Comparison of ENCODE assay signal across 1 cellular context in the genomic region with DNA sequence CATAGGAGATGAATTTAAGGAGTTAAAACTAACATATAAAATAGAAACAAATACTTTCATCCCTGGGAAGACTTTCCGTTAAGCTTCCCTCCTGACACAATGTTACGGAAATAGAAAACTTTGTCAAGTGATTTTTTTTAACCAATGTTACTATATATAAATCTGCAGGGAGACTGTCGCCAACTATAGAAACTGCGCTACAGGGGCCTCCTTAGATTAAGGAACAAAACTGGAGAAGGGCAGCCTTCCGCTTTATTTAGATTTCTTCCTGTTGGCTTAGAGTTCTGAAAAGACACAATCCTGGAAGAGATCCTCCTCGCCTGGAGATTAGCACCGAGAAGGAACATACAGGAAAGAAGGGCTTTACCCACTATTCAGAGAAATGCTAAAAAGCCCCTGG.
TF ChIP-seq lines count a peak whose summit lies in the region.

No MANE protein-coding gene starts in this region.

TF ChIP-seq in A549, 52 proteins besides CTCF, POLR2A, EP300 and RAD21 (continued from another document):
- TF ChIP-seq, protein P1, sequence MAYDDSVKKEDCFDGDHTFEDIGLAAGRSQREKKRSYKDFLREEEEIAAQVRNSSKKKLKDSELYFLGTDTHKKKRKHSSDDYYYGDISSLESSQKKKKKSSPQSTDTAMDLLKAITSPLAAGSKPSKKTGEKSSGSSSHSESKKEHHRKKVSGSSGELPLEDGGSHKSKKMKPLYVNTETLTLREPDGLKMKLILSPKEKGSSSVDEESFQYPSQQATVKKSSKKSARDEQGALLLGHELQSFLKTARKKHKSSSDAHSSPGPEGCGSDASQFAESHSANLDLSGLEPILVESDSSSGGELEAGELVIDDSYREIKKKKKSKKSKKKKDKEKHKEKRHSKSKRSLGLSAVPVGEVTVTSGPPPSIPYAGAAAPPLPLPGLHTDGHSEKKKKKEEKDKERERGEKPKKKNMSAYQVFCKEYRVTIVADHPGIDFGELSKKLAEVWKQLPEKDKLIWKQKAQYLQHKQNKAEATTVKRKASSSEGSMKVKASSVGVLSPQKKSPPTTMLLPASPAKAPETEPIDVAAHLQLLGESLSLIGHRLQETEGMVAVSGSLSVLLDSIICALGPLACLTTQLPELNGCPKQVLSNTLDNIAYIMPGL (CRISPR knock-in tag; IDR thresholded peaks at IDR 0.05; ENCODE audit: borderline replicate concordance) = no peak
- TF ChIP-seq MYC (IDR thresholded peaks at IDR 0.05; ENCODE audit: borderline replicate concordance, low read length) (no peak), ESRRA (IDR thresholded peaks at IDR 0.05; ENCODE audit: borderline replicate concordance, low read length) (no peak), JUN (IDR thresholded peaks at IDR 0.05) (no peak), FOSB (CRISPR knock-in tag; IDR thresholded peaks at IDR 0.05) (no peak), ZFP36 (IDR thresholded peaks at IDR 0.05; ENCODE audit: borderline replicate concordance, partially characterized antibody) (no peak), PHF8 (IDR thresholded peaks at IDR 0.05; ENCODE audit: borderline replicate concordance, low read depth) (no peak), SREBF2 (IDR thresholded peaks at IDR 0.05) (no peak), HOXB13 (CRISPR knock-in tag; IDR thresholded peaks at IDR 0.05; ENCODE audit: low read depth) (no peak), RCOR1 (IDR thresholded peaks at IDR 0.05; ENCODE audit: low read depth, low read length) (no peak)
- TF ChIP-seq, protein P2, sequence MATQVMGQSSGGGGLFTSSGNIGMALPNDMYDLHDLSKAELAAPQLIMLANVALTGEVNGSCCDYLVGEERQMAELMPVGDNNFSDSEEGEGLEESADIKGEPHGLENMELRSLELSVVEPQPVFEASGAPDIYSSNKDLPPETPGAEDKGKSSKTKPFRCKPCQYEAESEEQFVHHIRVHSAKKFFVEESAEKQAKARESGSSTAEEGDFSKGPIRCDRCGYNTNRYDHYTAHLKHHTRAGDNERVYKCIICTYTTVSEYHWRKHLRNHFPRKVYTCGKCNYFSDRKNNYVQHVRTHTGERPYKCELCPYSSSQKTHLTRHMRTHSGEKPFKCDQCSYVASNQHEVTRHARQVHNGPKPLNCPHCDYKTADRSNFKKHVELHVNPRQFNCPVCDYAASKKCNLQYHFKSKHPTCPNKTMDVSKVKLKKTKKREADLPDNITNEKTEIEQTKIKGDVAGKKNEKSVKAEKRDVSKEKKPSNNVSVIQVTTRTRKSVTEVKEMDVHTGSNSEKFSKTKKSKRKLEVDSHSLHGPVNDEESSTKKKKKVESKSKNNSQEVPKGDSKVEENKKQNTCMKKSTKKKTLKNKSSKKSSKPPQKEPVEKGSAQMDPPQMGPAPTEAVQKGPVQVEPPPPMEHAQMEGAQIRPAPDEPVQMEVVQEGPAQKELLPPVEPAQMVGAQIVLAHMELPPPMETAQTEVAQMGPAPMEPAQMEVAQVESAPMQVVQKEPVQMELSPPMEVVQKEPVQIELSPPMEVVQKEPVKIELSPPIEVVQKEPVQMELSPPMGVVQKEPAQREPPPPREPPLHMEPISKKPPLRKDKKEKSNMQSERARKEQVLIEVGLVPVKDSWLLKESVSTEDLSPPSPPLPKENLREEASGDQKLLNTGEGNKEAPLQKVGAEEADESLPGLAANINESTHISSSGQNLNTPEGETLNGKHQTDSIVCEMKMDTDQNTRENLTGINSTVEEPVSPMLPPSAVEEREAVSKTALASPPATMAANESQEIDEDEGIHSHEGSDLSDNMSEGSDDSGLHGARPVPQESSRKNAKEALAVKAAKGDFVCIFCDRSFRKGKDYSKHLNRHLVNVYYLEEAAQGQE (IDR thresholded peaks at IDR 0.05) = no peak
- TF ChIP-seq, protein P3, sequence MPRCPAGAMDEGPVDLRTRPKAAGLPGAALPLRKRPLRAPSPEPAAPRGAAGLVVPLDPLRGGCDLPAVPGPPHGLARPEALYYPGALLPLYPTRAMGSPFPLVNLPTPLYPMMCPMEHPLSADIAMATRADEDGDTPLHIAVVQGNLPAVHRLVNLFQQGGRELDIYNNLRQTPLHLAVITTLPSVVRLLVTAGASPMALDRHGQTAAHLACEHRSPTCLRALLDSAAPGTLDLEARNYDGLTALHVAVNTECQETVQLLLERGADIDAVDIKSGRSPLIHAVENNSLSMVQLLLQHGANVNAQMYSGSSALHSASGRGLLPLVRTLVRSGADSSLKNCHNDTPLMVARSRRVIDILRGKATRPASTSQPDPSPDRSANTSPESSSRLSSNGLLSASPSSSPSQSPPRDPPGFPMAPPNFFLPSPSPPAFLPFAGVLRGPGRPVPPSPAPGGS (IDR thresholded peaks at IDR 0.05) = no peak
- TF ChIP-seq, protein P4, sequence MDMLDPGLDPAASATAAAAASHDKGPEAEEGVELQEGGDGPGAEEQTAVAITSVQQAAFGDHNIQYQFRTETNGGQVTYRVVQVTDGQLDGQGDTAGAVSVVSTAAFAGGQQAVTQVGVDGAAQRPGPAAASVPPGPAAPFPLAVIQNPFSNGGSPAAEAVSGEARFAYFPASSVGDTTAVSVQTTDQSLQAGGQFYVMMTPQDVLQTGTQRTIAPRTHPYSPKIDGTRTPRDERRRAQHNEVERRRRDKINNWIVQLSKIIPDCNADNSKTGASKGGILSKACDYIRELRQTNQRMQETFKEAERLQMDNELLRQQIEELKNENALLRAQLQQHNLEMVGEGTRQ (IDR thresholded peaks at IDR 0.05) = no peak
